Comparison of ENCODE assay signal across 9 cellular contexts in the genomic region with DNA sequence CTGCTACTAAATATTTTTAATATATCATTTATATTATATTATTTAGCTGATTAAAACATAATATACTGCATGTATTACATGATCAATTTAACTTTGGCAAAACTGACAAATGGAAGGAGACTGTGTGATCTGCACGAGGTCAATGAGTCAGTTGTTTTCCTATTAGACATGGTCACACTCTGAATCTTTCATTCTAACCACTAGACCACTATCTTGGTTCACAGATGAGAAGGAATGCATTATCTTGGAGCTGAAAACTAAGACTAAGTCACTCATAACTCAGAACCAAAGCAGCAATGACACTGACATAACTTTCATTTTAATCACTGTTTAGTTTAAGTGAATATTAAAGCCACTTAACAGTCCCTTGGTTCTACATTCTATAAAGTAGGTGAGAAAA. TPM values are rescaled to one million over a fixed set of nuclear protein-coding genes. Genes with fewer than 3 reads are reported as not detected.
DNase-seq lines count a peak whose midpoint lies in the region; ATAC-seq and TF ChIP-seq lines count a peak whose summit lies in the region.
"Had no signal": no experiment of that assay in that cellular context is flagged by ENCODE, and none has a peak within 500 bp of the region (broad histone marks: within the 10 kb centered on the region; RNA-seq: fewer than 3 reads in every experiment).

No MANE protein-coding gene starts in this region.

- ATAC-seq in GM18907 (IDR thresholded peaks at IDR 0.05; ENCODE audit: unreplicated experiment) = peak; percentile 74

- no peak for TF ChIP-seq EP300 in suprapubic skin (IDR thresholded peaks at IDR 0.05)

- H3K36me3 ChIP-seq in suprapubic skin = peaks cover 18% of the 10 kb centered on the region

- 71% methylated on average over 1 of the region's 1 CpG for WGBS in suprapubic skin

- TF ChIP-seq POLR2A in suprapubic skin (IDR thresholded peaks at IDR 0.05) = no peak

- H3K27me3 ChIP-seq in suprapubic skin = no peaks in the 10 kb centered on the region

- H3K4me3 ChIP-seq in AG10803 (ENCODE audit: low read length) (no peak overlapping the region), suprapubic skin (no peak overlapping the region)

- TF ChIP-seq CTCF in AG10803 (conservative IDR thresholded peaks at IDR 0.05; ENCODE audit: low read length) (no peak), suprapubic skin (IDR thresholded peaks at IDR 0.05) (no peak)

- no peak overlapping the region for H3K27ac ChIP-seq in suprapubic skin
- H3K27ac ChIP-seq: KMS-11 had no signal

- H3K9me3 ChIP-seq in suprapubic skin = no peaks in the 10 kb centered on the region

- peak; percentile 60 for DNase-seq in AG10803 (ENCODE audit: low read depth)
- DNase-seq in HS-27A (ENCODE audit: low read depth) = peak; percentile 38
- peak; percentile 58 for DNase-seq in epidermal melanocyte (ENCODE audit: insufficient read length, low spot score)
- no peak for DNase-seq in activated gamma-delta T cell (lab: John Stamatoyannopoulos, UW)
- no peak for DNase-seq in NCI-H2029 (lab: John Stamatoyannopoulos, UW)
- DNase-seq in suprapubic skin (ENCODE audit: low spot score in 2 of 2) = no peak
- DNase-seq in cerebellum (ENCODE audit: low spot score) = no peak

- H3K4me1 ChIP-seq in suprapubic skin = no peaks in the 10 kb centered on the region

RNA-seq across cellular contexts. Expression of a gene that starts 37.4 kb away (rescaled TPM):
- 10 to 100 TPM; 25.0 to 68.2 (median 45.8) TPM for total RNA-seq in suprapubic skin
- total RNA-seq in cerebellum = 89.6 TPM

RNA-seq across cellular contexts. Expression of a gene that starts 54.1 kb away (rescaled TPM):
- under 1 TPM in 1 of 4 donors, not detected in 3; 0.24 TPM for total RNA-seq in suprapubic skin
- 1.3 TPM for total RNA-seq in cerebellum

Comparison
In these comparisons a context has a peak if more than half of its experiments do, and no peak if none do; other contexts are left out.
1. DNase-seq: peak in AG10803 (single experiment), HS-27A (single experiment) and epidermal melanocyte (single experiment); none in activated gamma-delta T cell (single experiment), NCI-H2029 (single experiment), suprapubic skin (0 of 2) and cerebellum (single experiment).